In the genomic region with DNA sequence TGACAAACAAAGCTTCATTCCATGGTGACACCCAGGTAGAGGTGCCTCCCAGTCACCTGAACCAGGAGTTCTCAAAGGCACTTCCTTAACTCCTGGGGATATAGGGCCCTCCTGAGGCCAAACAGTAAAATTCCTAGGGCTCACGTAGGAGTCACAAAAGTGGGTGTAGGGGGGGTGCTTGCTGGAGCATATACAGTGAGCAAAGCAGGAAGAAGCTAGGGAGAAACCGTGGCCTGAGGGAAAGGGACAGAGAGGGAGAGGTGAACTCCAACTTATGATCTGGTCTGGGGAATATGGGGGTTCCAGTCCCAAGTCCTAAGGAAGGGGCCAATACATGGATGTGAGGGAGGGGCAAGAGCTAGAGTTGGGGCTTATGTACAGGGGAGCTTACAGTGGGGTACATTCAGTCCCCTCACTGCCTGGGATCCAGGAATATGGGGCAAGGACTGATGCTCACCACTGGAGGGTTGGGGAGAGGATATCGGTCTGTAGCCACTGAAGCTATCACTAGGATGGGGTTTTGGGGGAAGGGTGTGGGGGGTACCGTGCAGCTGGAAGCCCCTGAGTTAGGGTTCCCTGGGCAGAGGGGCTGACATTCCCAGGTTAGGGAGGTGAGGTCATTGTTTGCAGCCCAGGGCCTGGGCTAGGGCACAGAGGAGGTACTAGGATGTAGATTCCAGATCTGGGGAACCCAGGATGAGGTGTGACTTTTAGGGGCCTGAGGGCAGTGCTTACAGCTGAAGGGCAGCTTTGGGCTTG, we compare ENCODE assay signal across 1 cellular context.
A peak's percentile ranks its signal among the peaks of the same experiment; 100 is the strongest.
TF ChIP-seq lines count a peak whose summit lies in the region.

No MANE protein-coding gene starts in this region.

TF ChIP-seq in K562, 482 proteins besides CTCF, POLR2A, EP300 and RAD21 (continued from another document):
- no peak for TF ChIP-seq ESRRB (CRISPR knock-in tag; IDR thresholded peaks at IDR 0.05; ENCODE audit: borderline replicate concordance)
- no peak for TF ChIP-seq BACH1 (tag; IDR thresholded peaks at IDR 0.05)
- 0 out of 2 replicates have a peak, but pooled peaks have one; percentile 42 for TF ChIP-seq HDGF (IDR thresholded peaks at IDR 0.05)
- no peak for TF ChIP-seq THRAP3 (IDR thresholded peaks at IDR 0.05; ENCODE audit: borderline replicate concordance)
- TF ChIP-seq LCOR (CRISPR knock-in tag; IDR thresholded peaks at IDR 0.05), result peak; percentile 56; the same call in 1 of the 2 replicates
- TF ChIP-seq, protein P1, sequence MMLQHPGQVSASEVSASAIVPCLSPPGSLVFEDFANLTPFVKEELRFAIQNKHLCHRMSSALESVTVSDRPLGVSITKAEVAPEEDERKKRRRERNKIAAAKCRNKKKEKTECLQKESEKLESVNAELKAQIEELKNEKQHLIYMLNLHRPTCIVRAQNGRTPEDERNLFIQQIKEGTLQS (IDR thresholded peaks at IDR 0.05), result peak; percentile 17; the same call in 1 of the 2 replicates
- TF ChIP-seq, protein P1 (CRISPR knock-in tag; conservative IDR thresholded peaks at IDR 0.05), result no peak
- TF ChIP-seq ZNF57 (CRISPR knock-in tag; IDR thresholded peaks at IDR 0.05), result no peak
- TF ChIP-seq GTF2A2 (tag; IDR thresholded peaks at IDR 0.05), result no peak
- TF ChIP-seq BMI1 (IDR thresholded peaks at IDR 0.05; ENCODE audit: low read length), result no peak
- TF ChIP-seq KDM5B (IDR thresholded peaks at IDR 0.05; ENCODE audit: insufficient replicate concordance, low read depth, low read length), result peak; percentile 31
- no peak for TF ChIP-seq ZNF23 (CRISPR knock-in tag; IDR thresholded peaks at IDR 0.05)
- TF ChIP-seq GABPB1 (CRISPR knock-in tag; IDR thresholded peaks at IDR 0.05), result 0 out of 2 replicates have a peak, but pooled peaks have one; percentile 19
- TF ChIP-seq, protein P2, sequence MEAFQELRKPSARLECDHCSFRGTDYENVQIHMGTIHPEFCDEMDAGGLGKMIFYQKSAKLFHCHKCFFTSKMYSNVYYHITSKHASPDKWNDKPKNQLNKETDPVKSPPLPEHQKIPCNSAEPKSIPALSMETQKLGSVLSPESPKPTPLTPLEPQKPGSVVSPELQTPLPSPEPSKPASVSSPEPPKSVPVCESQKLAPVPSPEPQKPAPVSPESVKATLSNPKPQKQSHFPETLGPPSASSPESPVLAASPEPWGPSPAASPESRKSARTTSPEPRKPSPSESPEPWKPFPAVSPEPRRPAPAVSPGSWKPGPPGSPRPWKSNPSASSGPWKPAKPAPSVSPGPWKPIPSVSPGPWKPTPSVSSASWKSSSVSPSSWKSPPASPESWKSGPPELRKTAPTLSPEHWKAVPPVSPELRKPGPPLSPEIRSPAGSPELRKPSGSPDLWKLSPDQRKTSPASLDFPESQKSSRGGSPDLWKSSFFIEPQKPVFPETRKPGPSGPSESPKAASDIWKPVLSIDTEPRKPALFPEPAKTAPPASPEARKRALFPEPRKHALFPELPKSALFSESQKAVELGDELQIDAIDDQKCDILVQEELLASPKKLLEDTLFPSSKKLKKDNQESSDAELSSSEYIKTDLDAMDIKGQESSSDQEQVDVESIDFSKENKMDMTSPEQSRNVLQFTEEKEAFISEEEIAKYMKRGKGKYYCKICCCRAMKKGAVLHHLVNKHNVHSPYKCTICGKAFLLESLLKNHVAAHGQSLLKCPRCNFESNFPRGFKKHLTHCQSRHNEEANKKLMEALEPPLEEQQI (IDR thresholded peaks at IDR 0.05), result no peak
- TF ChIP-seq E2F3 (CRISPR knock-in tag; IDR thresholded peaks at IDR 0.05), result no peak
- 0 out of 2 replicates have a peak, but pooled peaks have one; percentile 5 for TF ChIP-seq ARID1B (IDR thresholded peaks at IDR 0.05)
- TF ChIP-seq CBFA2T2 (conservative IDR thresholded peaks at IDR 0.05), result no peak
- TF ChIP-seq RHOXF2B (CRISPR knock-in tag; conservative IDR thresholded peaks at IDR 0.05), result no peak
- TF ChIP-seq, protein P3, sequence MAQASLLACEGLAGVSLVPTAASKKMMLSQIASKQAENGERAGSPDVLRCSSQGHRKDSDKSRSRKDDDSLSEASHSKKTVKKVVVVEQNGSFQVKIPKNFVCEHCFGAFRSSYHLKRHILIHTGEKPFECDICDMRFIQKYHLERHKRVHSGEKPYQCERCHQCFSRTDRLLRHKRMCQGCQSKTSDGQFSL (CRISPR knock-in tag; IDR thresholded peaks at IDR 0.05), result peak; percentile 63; the same call in 1 of the 2 replicates
- TF ChIP-seq, protein P3 (tag; IDR thresholded peaks at IDR 0.05), result peak in 1 of 2 experiments; percentile 61; a peak in 2 of 4 replicates
- TF ChIP-seq SRF (CRISPR knock-in tag; IDR thresholded peaks at IDR 0.05), result no peak
- TF ChIP-seq HDAC2 (IDR thresholded peaks at IDR 0.05), result no peak
- no peak for TF ChIP-seq SMARCA5 (IDR thresholded peaks at IDR 0.05)
- TF ChIP-seq ZBTB17 (CRISPR knock-in tag; IDR thresholded peaks at IDR 0.05), result no peak
- no peak for TF ChIP-seq POLR2B (IDR thresholded peaks at IDR 0.05; ENCODE audit: low read depth, partially characterized antibody)
- TF ChIP-seq, protein P4, sequence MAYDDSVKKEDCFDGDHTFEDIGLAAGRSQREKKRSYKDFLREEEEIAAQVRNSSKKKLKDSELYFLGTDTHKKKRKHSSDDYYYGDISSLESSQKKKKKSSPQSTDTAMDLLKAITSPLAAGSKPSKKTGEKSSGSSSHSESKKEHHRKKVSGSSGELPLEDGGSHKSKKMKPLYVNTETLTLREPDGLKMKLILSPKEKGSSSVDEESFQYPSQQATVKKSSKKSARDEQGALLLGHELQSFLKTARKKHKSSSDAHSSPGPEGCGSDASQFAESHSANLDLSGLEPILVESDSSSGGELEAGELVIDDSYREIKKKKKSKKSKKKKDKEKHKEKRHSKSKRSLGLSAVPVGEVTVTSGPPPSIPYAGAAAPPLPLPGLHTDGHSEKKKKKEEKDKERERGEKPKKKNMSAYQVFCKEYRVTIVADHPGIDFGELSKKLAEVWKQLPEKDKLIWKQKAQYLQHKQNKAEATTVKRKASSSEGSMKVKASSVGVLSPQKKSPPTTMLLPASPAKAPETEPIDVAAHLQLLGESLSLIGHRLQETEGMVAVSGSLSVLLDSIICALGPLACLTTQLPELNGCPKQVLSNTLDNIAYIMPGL (CRISPR knock-in tag; IDR thresholded peaks at IDR 0.05), result 0 out of 2 replicates have a peak, but pooled peaks have one; percentile 7
- TF ChIP-seq ELF4 (CRISPR knock-in tag; IDR thresholded peaks at IDR 0.05), result no peak
- TF ChIP-seq, protein P5, sequence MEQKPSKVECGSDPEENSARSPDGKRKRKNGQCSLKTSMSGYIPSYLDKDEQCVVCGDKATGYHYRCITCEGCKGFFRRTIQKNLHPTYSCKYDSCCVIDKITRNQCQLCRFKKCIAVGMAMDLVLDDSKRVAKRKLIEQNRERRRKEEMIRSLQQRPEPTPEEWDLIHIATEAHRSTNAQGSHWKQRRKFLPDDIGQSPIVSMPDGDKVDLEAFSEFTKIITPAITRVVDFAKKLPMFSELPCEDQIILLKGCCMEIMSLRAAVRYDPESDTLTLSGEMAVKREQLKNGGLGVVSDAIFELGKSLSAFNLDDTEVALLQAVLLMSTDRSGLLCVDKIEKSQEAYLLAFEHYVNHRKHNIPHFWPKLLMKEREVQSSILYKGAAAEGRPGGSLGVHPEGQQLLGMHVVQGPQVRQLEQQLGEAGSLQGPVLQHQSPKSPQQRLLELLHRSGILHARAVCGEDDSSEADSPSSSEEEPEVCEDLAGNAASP (IDR thresholded peaks at IDR 0.05), result no peak
- TF ChIP-seq SP1 (CRISPR knock-in tag; IDR thresholded peaks at IDR 0.05), result no peak
- TF ChIP-seq, protein P6, sequence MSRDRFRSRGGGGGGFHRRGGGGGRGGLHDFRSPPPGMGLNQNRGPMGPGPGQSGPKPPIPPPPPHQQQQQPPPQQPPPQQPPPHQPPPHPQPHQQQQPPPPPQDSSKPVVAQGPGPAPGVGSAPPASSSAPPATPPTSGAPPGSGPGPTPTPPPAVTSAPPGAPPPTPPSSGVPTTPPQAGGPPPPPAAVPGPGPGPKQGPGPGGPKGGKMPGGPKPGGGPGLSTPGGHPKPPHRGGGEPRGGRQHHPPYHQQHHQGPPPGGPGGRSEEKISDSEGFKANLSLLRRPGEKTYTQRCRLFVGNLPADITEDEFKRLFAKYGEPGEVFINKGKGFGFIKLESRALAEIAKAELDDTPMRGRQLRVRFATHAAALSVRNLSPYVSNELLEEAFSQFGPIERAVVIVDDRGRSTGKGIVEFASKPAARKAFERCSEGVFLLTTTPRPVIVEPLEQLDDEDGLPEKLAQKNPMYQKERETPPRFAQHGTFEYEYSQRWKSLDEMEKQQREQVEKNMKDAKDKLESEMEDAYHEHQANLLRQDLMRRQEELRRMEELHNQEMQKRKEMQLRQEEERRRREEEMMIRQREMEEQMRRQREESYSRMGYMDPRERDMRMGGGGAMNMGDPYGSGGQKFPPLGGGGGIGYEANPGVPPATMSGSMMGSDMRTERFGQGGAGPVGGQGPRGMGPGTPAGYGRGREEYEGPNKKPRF (IDR thresholded peaks at IDR 0.05; ENCODE audit: low read depth, low read length), result no peak
- TF ChIP-seq POLR2AphosphoS5 (IDR thresholded peaks at IDR 0.05; ENCODE audit: control insufficient read depth, insufficient read depth, low read depth, low read length), result no peak
- 0 out of 2 replicates have a peak, but pooled peaks have one; percentile 6 for TF ChIP-seq EGR1 (conservative IDR thresholded peaks at IDR 0.05)
- TF ChIP-seq FIP1L1 (IDR thresholded peaks at IDR 0.05; ENCODE audit: low read depth, low read length, poor library complexity, severe bottlenecking), result no peak
- TF ChIP-seq SAFB (IDR thresholded peaks at IDR 0.05; ENCODE audit: borderline replicate concordance, low read depth, low read length), result no peak
- TF ChIP-seq ZKSCAN1 (IDR thresholded peaks at IDR 0.05; ENCODE audit: low read depth, low read length), result no peak
- no peak for TF ChIP-seq CREBBP (IDR thresholded peaks at IDR 0.05; ENCODE audit: low read depth, low read length)
- TF ChIP-seq, protein P7, sequence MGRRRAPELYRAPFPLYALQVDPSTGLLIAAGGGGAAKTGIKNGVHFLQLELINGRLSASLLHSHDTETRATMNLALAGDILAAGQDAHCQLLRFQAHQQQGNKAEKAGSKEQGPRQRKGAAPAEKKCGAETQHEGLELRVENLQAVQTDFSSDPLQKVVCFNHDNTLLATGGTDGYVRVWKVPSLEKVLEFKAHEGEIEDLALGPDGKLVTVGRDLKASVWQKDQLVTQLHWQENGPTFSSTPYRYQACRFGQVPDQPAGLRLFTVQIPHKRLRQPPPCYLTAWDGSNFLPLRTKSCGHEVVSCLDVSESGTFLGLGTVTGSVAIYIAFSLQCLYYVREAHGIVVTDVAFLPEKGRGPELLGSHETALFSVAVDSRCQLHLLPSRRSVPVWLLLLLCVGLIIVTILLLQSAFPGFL (CRISPR knock-in tag; IDR thresholded peaks at IDR 0.05), result peak; percentile 67; the same call in 1 of the 2 replicates
- TF ChIP-seq CSDE1 (IDR thresholded peaks at IDR 0.05), result no peak
- no peak for TF ChIP-seq CREB1 (IDR thresholded peaks at IDR 0.05)
- no peak; the same call in 1 of the 2 replicates for TF ChIP-seq CREB1 (CRISPR knock-in tag; IDR thresholded peaks at IDR 0.05)
- TF ChIP-seq, protein P8, sequence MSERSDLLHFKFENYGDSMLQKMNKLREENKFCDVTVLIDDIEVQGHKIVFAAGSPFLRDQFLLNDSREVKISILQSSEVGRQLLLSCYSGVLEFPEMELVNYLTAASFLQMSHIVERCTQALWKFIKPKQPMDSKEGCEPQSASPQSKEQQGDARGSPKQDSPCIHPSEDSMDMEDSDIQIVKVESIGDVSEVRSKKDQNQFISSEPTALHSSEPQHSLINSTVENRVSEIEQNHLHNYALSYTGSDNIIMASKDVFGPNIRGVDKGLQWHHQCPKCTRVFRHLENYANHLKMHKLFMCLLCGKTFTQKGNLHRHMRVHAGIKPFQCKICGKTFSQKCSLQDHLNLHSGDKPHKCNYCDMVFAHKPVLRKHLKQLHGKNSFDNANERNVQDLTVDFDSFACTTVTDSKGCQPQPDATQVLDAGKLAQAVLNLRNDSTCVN (CRISPR knock-in tag; IDR thresholded peaks at IDR 0.05), result 0 out of 2 replicates have a peak, but pooled peaks have one; percentile 66
- TF ChIP-seq RBM17 (IDR thresholded peaks at IDR 0.05; ENCODE audit: borderline replicate concordance, low read depth, low read length), result no peak
- TF ChIP-seq SRSF1 (IDR thresholded peaks at IDR 0.05; ENCODE audit: low read depth, low read length), result no peak
TF ChIP-seq in K562: peak in this region for 12.
